In the genomic region with DNA sequence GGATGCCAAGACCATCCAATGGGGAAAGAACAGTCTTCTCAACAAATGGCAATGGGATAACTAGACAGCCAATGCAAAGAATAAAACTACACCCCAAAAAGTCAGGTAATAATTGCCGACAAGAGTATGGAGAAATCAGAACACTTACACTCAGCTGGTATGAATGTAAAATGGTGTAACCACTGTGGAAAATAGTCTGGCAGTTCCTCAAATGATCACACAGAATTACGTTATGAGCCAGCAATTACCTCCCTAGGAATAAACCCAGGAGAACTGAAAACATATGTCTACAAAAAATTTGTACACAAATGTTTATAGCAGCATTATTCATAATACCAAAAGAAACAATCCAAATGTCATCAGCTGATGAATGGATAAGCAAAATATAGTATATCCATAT, we compare ENCODE assay signal across 15 cellular contexts.
"Had no signal": no experiment of that assay in that cellular context is flagged by ENCODE, and none has a peak within 500 bp of the region (broad histone marks: within the 10 kb centered on the region; RNA-seq: fewer than 3 reads in every experiment).

No MANE protein-coding gene starts in this region.

- H3K9me3 ChIP-seq: lower lobe of right lung, right lobe of liver, thoracic aorta had no signal

- H3K36me3 ChIP-seq: thoracic aorta had no signal

- H3K27ac ChIP-seq: right lobe of liver, VCaP had no signal

- H3K4me3 ChIP-seq: dorsolateral prefrontal cortex, lower lobe of right lung, right lobe of liver, thoracic aorta had no signal

- H3K4me3 Mint-ChIP-seq: activated CD4-positive, alpha-beta memory T cell treated with anti-CD3 and anti-CD28 coated beads for 36 hours; activated naive CD8-positive, alpha-beta T cell; activated T-cell treated with anti-CD3 and anti-CD28 coated beads, Interleukin-2, amount 50 U/mL, for 4 hours; nephron; stimulated activated naive CD8-positive, alpha-beta T cell treated with anti-CD3 and anti-CD28 coated beads, Interleukin-15, amount 100 ng/mL, for 72 hours had no signal

- H3K27me3 Mint-ChIP-seq: activated CD4-positive, alpha-beta memory T cell treated with anti-CD3 and anti-CD28 coated beads for 36 hours; activated naive CD8-positive, alpha-beta T cell; stimulated activated naive CD8-positive, alpha-beta T cell treated with anti-CD3 and anti-CD28 coated beads, Interleukin-15, amount 100 ng/mL, for 72 hours had no signal

- DNase-seq: activated CD4-positive, alpha-beta memory T cell treated with anti-CD3 and anti-CD28 coated beads for 36 hours; activated effector memory CD4-positive, alpha-beta T cell treated with Interleukin-2 at 50 U/mL for 16 hours; activated T-cell treated with anti-CD3 and anti-CD28 coated beads, Interleukin-2, amount 50 U/mL, for 4 hours; amniotic stem cell; dorsolateral prefrontal cortex; foreskin melanocyte; left cardiac atrium; lower lobe of right lung; right lobe of liver; stimulated activated naive CD8-positive, alpha-beta T cell treated with anti-CD3 and anti-CD28 coated beads, Interleukin-15, amount 100 ng/mL, for 72 hours; T-helper 1 cell had no signal

- ATAC-seq: activated T-cell treated with anti-CD3 and anti-CD28 coated beads, Interleukin-2, amount 50 U/mL, for 4 hours; left cardiac atrium; lower lobe of right lung; right lobe of liver; stimulated activated naive CD8-positive, alpha-beta T cell treated with anti-CD3 and anti-CD28 coated beads, Interleukin-15, amount 100 ng/mL, for 72 hours had no signal

- H3K9me3 Mint-ChIP-seq: activated CD4-positive, alpha-beta memory T cell treated with anti-CD3 and anti-CD28 coated beads for 36 hours; activated T-cell treated with anti-CD3 and anti-CD28 coated beads, Interleukin-2, amount 50 U/mL, for 4 hours; nephron; stimulated activated naive CD8-positive, alpha-beta T cell treated with anti-CD3 and anti-CD28 coated beads, Interleukin-15, amount 100 ng/mL, for 72 hours had no signal

- H3K27ac Mint-ChIP-seq: activated CD4-positive, alpha-beta memory T cell treated with anti-CD3 and anti-CD28 coated beads for 36 hours; nephron; stimulated activated naive CD8-positive, alpha-beta T cell treated with anti-CD3 and anti-CD28 coated beads, Interleukin-15, amount 100 ng/mL, for 72 hours had no signal

- H3K27me3 ChIP-seq: dorsolateral prefrontal cortex, right lobe of liver had no signal
